1 cellular context compared by ENCODE assay signal in genomic region chr7:50818324-50818723, GRCh38.
TF ChIP-seq lines count a peak whose summit lies in the region.

No MANE protein-coding gene starts in this region.

TF ChIP-seq in GM23338, 12 proteins besides CTCF, POLR2A, EP300 and RAD21 (continued from another document):
- TF ChIP-seq ZNF462 (CRISPR knock-in tag; IDR thresholded peaks at IDR 0.05) (no peak), EZH2phosphoT487 (IDR thresholded peaks at IDR 0.05; ENCODE audit: unreplicated experiment) (no peak), CREB1 (CRISPR knock-in tag; IDR thresholded peaks at IDR 0.05; ENCODE audit: low read depth) (no peak), STAT1 (IDR thresholded peaks at IDR 0.05; ENCODE audit: unreplicated experiment) (no peak), POLR2AphosphoS5 (IDR thresholded peaks at IDR 0.05; ENCODE audit: low read depth) (no peak), ZNF114 (CRISPR knock-in tag; IDR thresholded peaks at IDR 0.05) (no peak), ZNF331 (CRISPR knock-in tag; IDR thresholded peaks at IDR 0.05; ENCODE audit: low read depth) (no peak), EZH2 (IDR thresholded peaks at IDR 0.05; ENCODE audit: low read depth, unreplicated experiment) (no peak), JUNB (IDR thresholded peaks at IDR 0.05; ENCODE audit: unreplicated experiment) (no peak), NANOG (IDR thresholded peaks at IDR 0.05; ENCODE audit: borderline replicate concordance) (no peak)
- TF ChIP-seq, protein P1, sequence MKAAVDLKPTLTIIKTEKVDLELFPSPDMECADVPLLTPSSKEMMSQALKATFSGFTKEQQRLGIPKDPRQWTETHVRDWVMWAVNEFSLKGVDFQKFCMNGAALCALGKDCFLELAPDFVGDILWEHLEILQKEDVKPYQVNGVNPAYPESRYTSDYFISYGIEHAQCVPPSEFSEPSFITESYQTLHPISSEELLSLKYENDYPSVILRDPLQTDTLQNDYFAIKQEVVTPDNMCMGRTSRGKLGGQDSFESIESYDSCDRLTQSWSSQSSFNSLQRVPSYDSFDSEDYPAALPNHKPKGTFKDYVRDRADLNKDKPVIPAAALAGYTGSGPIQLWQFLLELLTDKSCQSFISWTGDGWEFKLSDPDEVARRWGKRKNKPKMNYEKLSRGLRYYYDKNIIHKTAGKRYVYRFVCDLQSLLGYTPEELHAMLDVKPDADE (IDR thresholded peaks at IDR 0.05), result no peak
